Comparison of ENCODE assay signal across 8 cellular contexts in genomic region chr16:64983983-64984382, GRCh38.
DNase-seq lines count a peak whose midpoint lies in the region; ATAC-seq and TF ChIP-seq lines count a peak whose summit lies in the region.

No MANE protein-coding gene starts in this region.

- peak overlapping the region; percentile 28 for H3K27ac ChIP-seq in caudate nucleus (ENCODE audit: low read depth, low read length)
- no peak overlapping the region for H3K27ac ChIP-seq in vagina

- no peaks in the 10 kb centered on the region for H3K4me1 ChIP-seq in vagina

- TF ChIP-seq CTCF in vagina (IDR thresholded peaks at IDR 0.05), result no peak

- no peak for ATAC-seq in HG03439 (IDR thresholded peaks at IDR 0.05; ENCODE audit: unreplicated experiment)
- no peak for ATAC-seq in HG03354 (IDR thresholded peaks at IDR 0.05; ENCODE audit: poor library complexity, severe bottlenecking, unreplicated experiment)

- H3K27me3 ChIP-seq in vagina, result no peaks in the 10 kb centered on the region

- intact Hi-C loops in vagina (cut with DNase I), result no loop called here

- TF ChIP-seq POLR2A in vagina (IDR thresholded peaks at IDR 0.05), result no peak

- peak; percentile 58 for DNase-seq in GM04504 (ENCODE audit: low read depth)
- peak; percentile 66 for DNase-seq in NCI-H226
- peak in 55 of 61 donors; percentile 4 to 69 (median 31) for DNase-seq in caudate nucleus (lab: John Stamatoyannopoulos, UW)
- peak; percentile 52 to 85 for DNase-seq in lung microvascular endothelial cell (ENCODE audit: low read depth in 2 of 2)
- DNase-seq in vagina (ENCODE audit: extremely low spot score in 2 of 2), result no peak
- DNase-seq in CD1c-positive myeloid dendritic cell (ENCODE audit: extremely low spot score), result no peak

- no peaks in the 10 kb centered on the region for H3K9me3 ChIP-seq in vagina

- no peak overlapping the region for H3K4me3 ChIP-seq in vagina

- peaks cover 0 to 18% of the 10 kb centered on the region in 2 donors for H3K36me3 ChIP-seq in vagina

Comparison
In these comparisons a context has a peak if more than half of its experiments do, and no peak if none do; other contexts are left out.
1. DNase-seq: peak in GM04504 (single experiment), NCI-H226 (single experiment), caudate nucleus (55 of 61) and lung microvascular endothelial cell (2 of 2); none in vagina (0 of 2) and CD1c-positive myeloid dendritic cell (single experiment).